ENCODE assay signal across 10 cellular contexts in the genomic region with DNA sequence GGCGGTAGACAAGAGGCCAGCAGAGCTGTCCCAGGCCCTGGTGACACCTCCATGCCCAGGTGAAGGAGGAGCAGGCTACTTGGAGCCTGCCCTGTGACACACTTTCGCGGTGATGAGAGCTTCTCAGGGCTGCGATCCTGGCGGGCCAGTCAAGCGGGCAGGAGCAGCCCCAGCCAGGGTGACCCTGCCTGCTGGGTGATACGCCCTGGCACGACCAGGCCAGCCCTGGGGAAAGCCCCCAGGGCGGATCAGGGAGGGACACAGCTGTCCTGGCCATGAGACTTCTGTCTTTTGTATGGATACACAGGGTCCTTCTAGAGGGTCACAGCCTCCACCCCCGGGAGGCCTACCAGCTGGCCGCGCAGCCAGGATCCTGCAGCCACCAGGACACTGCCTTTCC. TPM values are rescaled to one million over a fixed set of nuclear protein-coding genes. Genes with fewer than 3 reads are reported as not detected.
DNase-seq lines count a peak whose midpoint lies in the region; TF ChIP-seq lines count a peak whose summit lies in the region.
"Had no signal": no experiment of that assay in that cellular context is flagged by ENCODE, and none has a peak within 500 bp of the region (broad histone marks: within the 10 kb centered on the region; RNA-seq: fewer than 3 reads in every experiment).

No MANE protein-coding gene starts in this region.

- intact Hi-C loops in thyroid gland (cut with DNase I), result no loop called here

- H3K36me3 ChIP-seq in thyroid gland, result no peaks in the 10 kb centered on the region
- H3K36me3 ChIP-seq: HAP-1 had no signal

- peaks cover 2 to 30% of the 10 kb centered on the region in 2 donors for H3K4me1 ChIP-seq in thyroid gland

- H3K27ac Mint-ChIP-seq in activated T-cell treated with anti-CD3 and anti-CD28 coated beads, Interleukin-2, amount 50 U/mL, for 24 hours, result peak overlapping the region; percentile 86
- H3K27ac Mint-ChIP-seq in activated naive CD8-positive, alpha-beta T cell treated with anti-CD3 and anti-CD28 coated beads for 36 hours, result peak overlapping the region; percentile 82

- no peak for TF ChIP-seq POLR2A in thyroid gland (IDR thresholded peaks at IDR 0.05)

- no peak for DNase-seq in activated T-cell treated with anti-CD3 and anti-CD28 coated beads, Interleukin-2, amount 50 U/mL, for 24 hours
- no peak for DNase-seq in activated T-cell treated with anti-CD3 and anti-CD28 coated beads, Interleukin-2, amount 50 U/mL, for 48 hours
- no peak for DNase-seq in activated naive CD8-positive, alpha-beta T cell treated with anti-CD3 and anti-CD28 coated beads for 36 hours
- DNase-seq in kidney tubule cell (ENCODE audit: low spot score) (peak; percentile 48), superior temporal gyrus (ENCODE audit: extremely low spot score) (peak; percentile 51), thyroid gland (no peak), cortex of kidney (lab: John Stamatoyannopoulos, UW) (no peak)
- DNase-seq in stimulated activated CD4-positive, alpha-beta T cell treated with anti-CD3 and anti-CD28 coated beads, Interleukin-4, amount 100 ng/mL, for 4 hours, result no peak
- DNase-seq: MM.1S had no signal

- peak overlapping the region; percentile 64 for H3K4me3 Mint-ChIP-seq in activated T-cell treated with anti-CD3 and anti-CD28 coated beads, Interleukin-2, amount 50 U/mL, for 24 hours
- H3K4me3 Mint-ChIP-seq in activated naive CD8-positive, alpha-beta T cell treated with anti-CD3 and anti-CD28 coated beads for 36 hours, result peak overlapping the region; percentile 58

- H3K9me3 Mint-ChIP-seq in activated T-cell treated with anti-CD3 and anti-CD28 coated beads, Interleukin-2, amount 50 U/mL, for 24 hours, result no peaks in the 10 kb centered on the region
- H3K9me3 Mint-ChIP-seq in activated naive CD8-positive, alpha-beta T cell treated with anti-CD3 and anti-CD28 coated beads for 36 hours, result no peaks in the 10 kb centered on the region

- H3K27me3 ChIP-seq in thyroid gland, result no peaks in the 10 kb centered on the region

- 86 to 90% methylated on average over 3 to 9 of the region's 12 CpGs for WGBS in thyroid gland, 2 donors

- H3K9me3 ChIP-seq in thyroid gland, result no peaks in the 10 kb centered on the region
- H3K9me3 ChIP-seq: HAP-1 had no signal

- H3K4me3 ChIP-seq in thyroid gland (replicated peaks in 1 of 3), result no peak overlapping the region
- H3K4me3 ChIP-seq: HAP-1 had no signal

- H3K36me3 Mint-ChIP-seq in activated T-cell treated with anti-CD3 and anti-CD28 coated beads, Interleukin-2, amount 50 U/mL, for 24 hours (ENCODE audit: low read depth), result peaks cover 35% of the 10 kb centered on the region
- peaks cover 22% of the 10 kb centered on the region for H3K36me3 Mint-ChIP-seq in activated naive CD8-positive, alpha-beta T cell treated with anti-CD3 and anti-CD28 coated beads for 36 hours

- H3K27ac ChIP-seq in thyroid gland, result peak overlapping the region in 1 of 3 donors; percentile 18

- peaks cover 60% of the 10 kb centered on the region for H3K4me1 Mint-ChIP-seq in activated T-cell treated with anti-CD3 and anti-CD28 coated beads, Interleukin-2, amount 50 U/mL, for 24 hours (ENCODE audit: low read depth)
- H3K4me1 Mint-ChIP-seq in activated naive CD8-positive, alpha-beta T cell treated with anti-CD3 and anti-CD28 coated beads for 36 hours, result peaks cover 40% of the 10 kb centered on the region

- no peaks in the 10 kb centered on the region for H3K27me3 Mint-ChIP-seq in activated T-cell treated with anti-CD3 and anti-CD28 coated beads, Interleukin-2, amount 50 U/mL, for 24 hours
- no peaks in the 10 kb centered on the region for H3K27me3 Mint-ChIP-seq in activated naive CD8-positive, alpha-beta T cell treated with anti-CD3 and anti-CD28 coated beads for 36 hours

- no peak for TF ChIP-seq CTCF in thyroid gland (IDR thresholded peaks at IDR 0.05)

RNA-seq across cellular contexts. Expression of a gene that starts 13.1 kb away (rescaled TPM):
- total RNA-seq in activated naive CD8-positive, alpha-beta T cell treated with anti-CD3 and anti-CD28 coated beads for 36 hours, result 100 to 1,000 TPM; 127 to 133 TPM
- 100 to 1,000 TPM in 3 of 4 donors, 10 to 100 TPM in 1; 95.1 to 155 (median 120) TPM for total RNA-seq in thyroid gland

RNA-seq across cellular contexts. Expression of a gene that starts 29.7 kb away (rescaled TPM):
- total RNA-seq in activated naive CD8-positive, alpha-beta T cell treated with anti-CD3 and anti-CD28 coated beads for 36 hours, result 10 to 100 TPM; 66.6 to 71.5 TPM
- total RNA-seq in thyroid gland, result 10 to 100 TPM; 26.2 to 63.3 (median 37.4) TPM

Comparison
In these comparisons a context has a peak if more than half of its experiments do, and no peak if none do; other contexts are left out.
1. DNase-seq: peak in kidney tubule cell (single experiment) and superior temporal gyrus (single experiment); none in activated T-cell treated with anti-CD3 and anti-CD28 coated beads, Interleukin-2, amount 50 U/mL, for 24 hours (single experiment), activated T-cell treated with anti-CD3 and anti-CD28 coated beads, Interleukin-2, amount 50 U/mL, for 48 hours (0 of 2), activated naive CD8-positive, alpha-beta T cell treated with anti-CD3 and anti-CD28 coated beads for 36 hours (single experiment), thyroid gland (0 of 2), stimulated activated CD4-positive, alpha-beta T cell treated with anti-CD3 and anti-CD28 coated beads, Interleukin-4, amount 100 ng/mL, for 4 hours (0 of 2) and cortex of kidney (single experiment).